Comparison of ENCODE assay signal across 31 cellular contexts in the genomic region with DNA sequence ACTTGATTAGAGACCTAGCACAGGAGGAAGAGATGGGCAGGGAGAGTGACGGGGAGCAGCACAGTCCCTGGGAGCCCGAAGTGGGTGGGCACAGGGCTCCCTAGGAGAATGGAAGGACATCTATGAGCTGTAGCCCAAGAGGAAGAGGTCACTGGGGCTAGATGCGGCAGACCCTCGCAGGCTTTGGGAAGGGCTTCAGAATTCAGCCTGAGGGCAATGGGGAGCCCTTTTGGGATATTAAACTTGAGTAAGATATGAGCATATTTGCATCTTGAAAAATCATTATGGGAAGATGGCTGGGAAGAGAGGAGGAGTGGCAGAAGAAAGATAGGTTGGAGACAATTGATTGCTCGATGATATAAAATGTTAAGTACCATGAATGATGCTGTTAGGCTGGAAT. TPM values are rescaled to one million over a fixed set of nuclear protein-coding genes. Genes with fewer than 3 reads are reported as not detected.
DNase-seq lines count a peak whose midpoint lies in the region; ATAC-seq and TF ChIP-seq lines count a peak whose summit lies in the region.
"Had no signal": no experiment of that assay in that cellular context is flagged by ENCODE, and none has a peak within 500 bp of the region (broad histone marks: within the 10 kb centered on the region; RNA-seq: fewer than 3 reads in every experiment).

No MANE protein-coding gene starts in this region.

- H3K4me1 ChIP-seq in BLaER1 treated with 17β-estradiol and CSF1 and Interleukin-3, amounts not matched to agents 10 nM and 100 nM, result peaks cover 30 to 72% (median 55%) of the 10 kb centered on the region in 10 experiments
- H3K4me1 ChIP-seq in IMR-90 (ENCODE audit: control insufficient read depth, insufficient read depth, low read length) (peaks cover 28% of the 10 kb centered on the region), mesenchymal stem cell (ENCODE audit: control insufficient read depth, insufficient read depth, low read depth, low read length) (peaks cover 29% of the 10 kb centered on the region), stomach (peaks cover 20 to 61% (median 34%) of the 10 kb centered on the region in 4 donors)

- peak overlapping the region in 7 of 11 experiments; percentile 64 to 83 (median 73); a peak in 8 of 22 replicates for H3K4me2 ChIP-seq in BLaER1 treated with 17β-estradiol and CSF1 and Interleukin-3, amounts not matched to agents 10 nM and 100 nM
- H3K4me2 ChIP-seq in IMR-90 (ENCODE audit: low read depth, low read length), result no peak overlapping the region
- H3K4me2 ChIP-seq in mesenchymal stem cell (ENCODE audit: low read length, poor library complexity, severe bottlenecking), result no peak overlapping the region
- H3K4me2 ChIP-seq: neural progenitor cell had no signal

- H3K18ac ChIP-seq in IMR-90 (ENCODE audit: low read depth, low read length) (no peak overlapping the region), mesenchymal stem cell (ENCODE audit: low read depth in 1 of 2, low read length in 2 of 2) (peak overlapping the region; percentile 74 to 82)

- DNase-seq in IMR-90 (no peak), mesenchymal stem cell (no peak), stomach (no peak), GM13977 (ENCODE audit: low spot score) (no peak)
- no peak for DNase-seq in effector memory CD8-positive, alpha-beta T cell
- DNase-seq: activated CD8-positive, alpha-beta memory T cell treated with anti-CD3 and anti-CD28 coated beads, Interleukin-2, amount 10 ng/mL, durations not matched to agents 7 days and 5 days; activated gamma-delta T cell treated with Interleukin-2 at 50 U/mL for 16 hours; activated naive CD8-positive, alpha-beta T cell treated with anti-CD3 and anti-CD28 coated beads, Interleukin-2, amount 10 ng/mL, durations not matched to agents 7 days and 5 days; activated T-cell treated with anti-CD3 and anti-CD28 coated beads, Interleukin-2, amount 50 U/mL, for 4 hours; DMS153; immature natural killer cell; Karpas-422; left colon; NCI-H1417; NCI-H2029; OCI-M1; posterior cingulate gyrus; right lobe of liver; stimulated activated CD4-positive, alpha-beta T cell treated with anti-CD3 and anti-CD28 coated beads, Interleukin-4, amount 100 ng/mL, for 24 hours had no signal

- no peaks in the 10 kb centered on the region for H3K9me3 Mint-ChIP-seq in effector memory CD8-positive, alpha-beta T cell
- H3K9me3 Mint-ChIP-seq: activated T-cell treated with anti-CD3 and anti-CD28 coated beads, Interleukin-2, amount 50 U/mL, for 4 hours; central memory CD8-positive, alpha-beta T cell; immature natural killer cell; memory B cell; neural progenitor cell; T-helper 1 cell treated with Interleukin-12 subunit alpha and Interleukin-12 subunit beta and Interleukin-4 antibody, amounts not matched to agents 30 μg/mL and 1 μg/mL, for 36 hours had no signal

- no peaks in the 10 kb centered on the region for H3K36me3 Mint-ChIP-seq in effector memory CD8-positive, alpha-beta T cell (ENCODE audit: insufficient read depth)
- H3K36me3 Mint-ChIP-seq: activated CD8-positive, alpha-beta memory T cell treated with anti-CD3 and anti-CD28 coated beads, Interleukin-2, amount 10 ng/mL, durations not matched to agents 7 days and 5 days; activated naive CD8-positive, alpha-beta T cell treated with anti-CD3 and anti-CD28 coated beads, Interleukin-2, amount 10 ng/mL, durations not matched to agents 7 days and 5 days; immature natural killer cell; memory B cell; neural progenitor cell had no signal

- H2AK9ac ChIP-seq in IMR-90 (replicated peaks; ENCODE audit: low read depth, low read length, poor library complexity), result no peak overlapping the region

- TF ChIP-seq POLR2A in IMR-90 (IDR thresholded peaks at IDR 0.05; ENCODE audit: low read depth, low read length), result no peak
- no peak for TF ChIP-seq POLR2A in stomach (IDR thresholded peaks at IDR 0.05)

- H3K27me3 Mint-ChIP-seq in effector memory CD8-positive, alpha-beta T cell, result peaks cover 7 to 20% of the 10 kb centered on the region in 2 donors
- H3K27me3 Mint-ChIP-seq: activated CD8-positive, alpha-beta memory T cell treated with anti-CD3 and anti-CD28 coated beads, Interleukin-2, amount 10 ng/mL, durations not matched to agents 7 days and 5 days; activated naive CD8-positive, alpha-beta T cell treated with anti-CD3 and anti-CD28 coated beads, Interleukin-2, amount 10 ng/mL, durations not matched to agents 7 days and 5 days had no signal

- peak overlapping the region in 4 of 11 experiments; percentile 57 to 72 (median 58); a peak in 3 of 22 replicates for H3K27ac ChIP-seq in BLaER1 treated with 17β-estradiol and CSF1 and Interleukin-3, amounts not matched to agents 10 nM and 100 nM
- peak overlapping the region; percentile 8; the same call in 1 of the 2 replicates for H3K27ac ChIP-seq in IMR-90 (ENCODE audit: insufficient read depth, low read length)
- H3K27ac ChIP-seq in mesenchymal stem cell (ENCODE audit: low read length, poor library complexity, severe bottlenecking), result no peak overlapping the region
- H3K27ac ChIP-seq in stomach, result peak overlapping the region in 4 of 5 donors; percentile 76 to 95 (median 88)
- H3K27ac ChIP-seq: neural progenitor cell, right lobe of liver, SK-N-MC, suprapubic skin had no signal

- H3K4me1 Mint-ChIP-seq in effector memory CD8-positive, alpha-beta T cell (ENCODE audit: low read depth in 2 of 2), result peaks cover 0 to 4% of the 10 kb centered on the region in 2 donors
- H3K4me1 Mint-ChIP-seq: central memory CD8-positive, alpha-beta T cell had no signal

- H4K8ac ChIP-seq in IMR-90 (ENCODE audit: low read depth in 2 of 2, low read length in 2 of 2), result no peak overlapping the region
- peak overlapping the region; percentile 66 for H4K8ac ChIP-seq in mesenchymal stem cell (ENCODE audit: low read length)

- H2BK120ac ChIP-seq in IMR-90 (ENCODE audit: low read depth, low read length), result no peak overlapping the region
- H2BK120ac ChIP-seq in mesenchymal stem cell (ENCODE audit: low read depth, low read length), result no peak overlapping the region

- H4K91ac ChIP-seq in IMR-90 (ENCODE audit: insufficient read depth, low read depth, low read length), result no peak overlapping the region
- peak overlapping the region; percentile 57 for H4K91ac ChIP-seq in mesenchymal stem cell (ENCODE audit: low read length)

- no peak overlapping the region for H2BK20ac ChIP-seq in IMR-90 (ENCODE audit: low read depth, low read length)

- peaks cover 22% of the 10 kb centered on the region for H3K9me1 ChIP-seq in IMR-90 (ENCODE audit: insufficient read depth, low read length)

- intact Hi-C loops in IMR-90 (cut with micrococcal nuclease), result no loop called here
- intact Hi-C loops in stomach (cut with DNase I; ENCODE audit: low total_unique reads), result loop anchor here (5.0 kb wide), 1 partner anchor 41 kb away; no protein-coding TSS in a partner anchor

- H2AFZ ChIP-seq in IMR-90 (replicated peaks; ENCODE audit: low read length, poor library complexity) (no peak overlapping the region), mesenchymal stem cell (ENCODE audit: low read depth, low read length) (no peak overlapping the region)

- TF ChIP-seq RAD21 in IMR-90 (IDR thresholded peaks at IDR 0.05; ENCODE audit: low read length), result no peak

- H2AK5ac ChIP-seq in IMR-90 (ENCODE audit: low read depth, low read length) (no peak overlapping the region), mesenchymal stem cell (ENCODE audit: low read length, severe bottlenecking) (no peak overlapping the region)

- H3K9ac ChIP-seq in BLaER1 treated with 17β-estradiol and CSF1 and Interleukin-3, amounts not matched to agents 10 nM and 100 nM, result no peak overlapping the region
- H3K9ac ChIP-seq in IMR-90 (ENCODE audit: low read depth, low read length) (no peak overlapping the region), mesenchymal stem cell (ENCODE audit: low read length) (no peak overlapping the region)
- H3K9ac ChIP-seq: neural progenitor cell had no signal

- H3K4me3 Mint-ChIP-seq in effector memory CD8-positive, alpha-beta T cell, result no peak overlapping the region
- H3K4me3 Mint-ChIP-seq: activated CD8-positive, alpha-beta memory T cell treated with anti-CD3 and anti-CD28 coated beads, Interleukin-2, amount 10 ng/mL, durations not matched to agents 7 days and 5 days; activated naive CD8-positive, alpha-beta T cell treated with anti-CD3 and anti-CD28 coated beads, Interleukin-2, amount 10 ng/mL, durations not matched to agents 7 days and 5 days; activated T-cell treated with anti-CD3 and anti-CD28 coated beads, Interleukin-2, amount 50 U/mL, for 4 hours; central memory CD8-positive, alpha-beta T cell; immature natural killer cell; memory B cell; neural progenitor cell; T-helper 1 cell treated with Interleukin-12 subunit alpha and Interleukin-12 subunit beta and Interleukin-4 antibody, amounts not matched to agents 30 μg/mL and 1 μg/mL, for 36 hours had no signal

- no peak for TF ChIP-seq CTCF in IMR-90 (conservative IDR thresholded peaks at IDR 0.05; ENCODE audit: low read depth, low read length)
- no peak for TF ChIP-seq CTCF in stomach (IDR thresholded peaks at IDR 0.05)
- no peak for TF ChIP-seq CTCF in GM13977 (IDR thresholded peaks at IDR 0.05; ENCODE audit: extremely low read depth, insufficient read depth, missing control alignments)

- no peak overlapping the region for H3K56ac ChIP-seq in IMR-90 (ENCODE audit: extremely low read depth, insufficient read depth, low read length)

- no peaks in the 10 kb centered on the region for H3K27me3 ChIP-seq in BLaER1 treated with 17β-estradiol and CSF1 and Interleukin-3, amounts not matched to agents 10 nM and 100 nM
- no peaks in the 10 kb centered on the region for H3K27me3 ChIP-seq in IMR-90 (ENCODE audit: control insufficient read depth, insufficient read depth, low read length)
- H3K27me3 ChIP-seq in mesenchymal stem cell (ENCODE audit: control insufficient read depth in 1 of 2, insufficient read depth in 1 of 2, low read length in 2 of 2), result no peaks in the 10 kb centered on the region
- H3K27me3 ChIP-seq in stomach, result no peaks in the 10 kb centered on the region
- H3K27me3 ChIP-seq: BE2C, neural progenitor cell, right lobe of liver, suprapubic skin, vagina had no signal

- ATAC-seq in IMR-90 (ENCODE audit: low read depth) (no peak), HG03280 (IDR thresholded peaks at IDR 0.05; ENCODE audit: unreplicated experiment) (no peak), GM18520 (IDR thresholded peaks at IDR 0.05; ENCODE audit: unreplicated experiment) (no peak)
- no peak for ATAC-seq in effector memory CD8-positive, alpha-beta T cell (replicated peaks)
- ATAC-seq: activated CD8-positive, alpha-beta memory T cell treated with anti-CD3 and anti-CD28 coated beads, Interleukin-2, amount 10 ng/mL, durations not matched to agents 7 days and 5 days; activated T-cell treated with anti-CD3 and anti-CD28 coated beads, Interleukin-2, amount 50 U/mL, for 4 hours; left colon had no signal

- in situ Hi-C loops in IMR-90 (cut with MboI; ENCODE audit: low sequenced_read_pairs) (no loop called here), GM13977 (cut with MboI; ENCODE audit: low pct_unique_long_range_greater_than_20kb, low sequenced_read_pairs, unreplicated experiment) (no loop called here)

- no peak for TF ChIP-seq EP300 in stomach (IDR thresholded peaks at IDR 0.05)

- H4K20me1 ChIP-seq in BLaER1 treated with 17β-estradiol and CSF1 and Interleukin-3, amounts not matched to agents 10 nM and 100 nM, result no peaks in the 10 kb centered on the region
- peaks cover 43% of the 10 kb centered on the region for H4K20me1 ChIP-seq in IMR-90 (ENCODE audit: insufficient read depth, low read length)

- H3K14ac ChIP-seq in IMR-90 (replicated peaks; ENCODE audit: low read depth, low read length) (no peak overlapping the region), mesenchymal stem cell (ENCODE audit: low read length in 2 of 2) (peak overlapping the region in 1 of 2 experiments; percentile 39)

- CTCF ChIA-PET in IMR-90 (lab: Yijun Ruan, JAX), result interaction anchor here (1.1 kb wide), 1 partner anchor 46 kb away, joined by 3 read pairs; no protein-coding TSS in a partner anchor

- peak overlapping the region; percentile 29 to 57 for H2BK12ac ChIP-seq in mesenchymal stem cell (ENCODE audit: low read length in 2 of 2)

- POLR2A ChIA-PET in IMR-90 (lab: Charles Lee; ENCODE audit: unreplicated experiment), result no interaction called here

- H3K36me3 ChIP-seq in BLaER1 treated with 17β-estradiol and CSF1 and Interleukin-3, amounts not matched to agents 10 nM and 100 nM, result no peaks in the 10 kb centered on the region
- peaks cover 74% of the 10 kb centered on the region for H3K36me3 ChIP-seq in IMR-90 (ENCODE audit: control insufficient read depth, insufficient read depth, low read length)
- peaks cover 38 to 54% of the 10 kb centered on the region in 2 experiments for H3K36me3 ChIP-seq in mesenchymal stem cell (ENCODE audit: control insufficient read depth in 1 of 2, insufficient read depth in 2 of 2, low read depth in 1 of 2, low read length in 2 of 2)
- H3K36me3 ChIP-seq in stomach, result peaks cover 23 to 76% (median 47%) of the 10 kb centered on the region in 4 donors
- H3K36me3 ChIP-seq: neural progenitor cell, right lobe of liver had no signal

- no peak overlapping the region for H2BK5ac ChIP-seq in IMR-90 (ENCODE audit: low read depth, low read length, poor library complexity, severe bottlenecking)
- no peak overlapping the region for H2BK5ac ChIP-seq in mesenchymal stem cell (ENCODE audit: low read depth, low read length, poor library complexity, severe bottlenecking)

- no peak overlapping the region for H3K27ac Mint-ChIP-seq in effector memory CD8-positive, alpha-beta T cell
- H3K27ac Mint-ChIP-seq: activated CD8-positive, alpha-beta memory T cell treated with anti-CD3 and anti-CD28 coated beads, Interleukin-2, amount 10 ng/mL, durations not matched to agents 7 days and 5 days; activated naive CD8-positive, alpha-beta T cell treated with anti-CD3 and anti-CD28 coated beads, Interleukin-2, amount 10 ng/mL, durations not matched to agents 7 days and 5 days; memory B cell; neural progenitor cell; T-helper 1 cell treated with Interleukin-12 subunit alpha and Interleukin-12 subunit beta and Interleukin-4 antibody, amounts not matched to agents 30 μg/mL and 1 μg/mL, for 36 hours had no signal

- peaks cover 24 to 59% of the 10 kb centered on the region in 2 experiments for H3K79me1 ChIP-seq in IMR-90 (ENCODE audit: low read depth in 1 of 2, low read length in 2 of 2)
- peaks cover 7% of the 10 kb centered on the region for H3K79me1 ChIP-seq in mesenchymal stem cell (replicated peaks; ENCODE audit: low read length, poor library complexity, severe bottlenecking)

- dilution Hi-C loops in IMR-90 (cut with HindIII; ENCODE audit: low sequenced_read_pairs, unreplicated experiment), result no loop called here

- H3K23ac ChIP-seq in IMR-90 (ENCODE audit: low read depth, low read length) (no peak overlapping the region), mesenchymal stem cell (ENCODE audit: low read length in 2 of 2) (peak overlapping the region in 1 of 2 experiments; percentile 85)

- H3K4ac ChIP-seq in IMR-90 (ENCODE audit: low read depth, low read length) (no peak overlapping the region), mesenchymal stem cell (ENCODE audit: low read depth in 1 of 2, low read length in 2 of 2) (peak overlapping the region; percentile 29 to 76)

- peaks cover 0 to 8% (median 2%) of the 10 kb centered on the region in 11 experiments; a peak in 13 of 22 replicates for H3K9me3 ChIP-seq in BLaER1 treated with 17β-estradiol and CSF1 and Interleukin-3, amounts not matched to agents 10 nM and 100 nM (replicated peaks in 1 of 11)
- H3K9me3 ChIP-seq in IMR-90 (ENCODE audit: control insufficient read depth, insufficient read depth, low read length) (no peaks in the 10 kb centered on the region), mesenchymal stem cell (ENCODE audit: control insufficient read depth, low read length) (no peaks in the 10 kb centered on the region), stomach (no peaks in the 10 kb centered on the region)
- H3K9me3 ChIP-seq: BE2C, right lobe of liver, suprapubic skin, vagina had no signal

- H4K5ac ChIP-seq in IMR-90 (ENCODE audit: low read depth, low read length), result no peak overlapping the region

- BruUV-seq in IMR-90 (replicated peaks; lab: Mats Ljungman, UMichigan), result no TSS peak

- no peak overlapping the region for H3K4me3 ChIP-seq in BLaER1 treated with 17β-estradiol and CSF1 and Interleukin-3, amounts not matched to agents 10 nM and 100 nM
- no peak overlapping the region for H3K4me3 ChIP-seq in IMR-90 (ENCODE audit: insufficient read depth, low read depth, low read length)
- no peak overlapping the region for H3K4me3 ChIP-seq in mesenchymal stem cell (ENCODE audit: insufficient read depth in 1 of 2, low read depth in 1 of 2, low read length in 2 of 2)
- H3K4me3 ChIP-seq in stomach, result no peak overlapping the region
- H3K4me3 ChIP-seq: neural progenitor cell, right lobe of liver, SK-N-MC, suprapubic skin, vagina had no signal

- WGBS in IMR-90 (ENCODE audit: extremely low coverage in 2 of 2, insufficient read length in 1 of 2), 2 experiments, result 86% methylated on average over 4 of the region's 5 CpGs; no CpG with 5 or more reads in 1 of the 2 experiments
- 95% methylated on average over 5 of the region's 5 CpGs for WGBS in mesenchymal stem cell
- WGBS in stomach, 5 donors, result 78 to 88% (median 85%) methylated on average over 5 of the region's 5 CpGs

- no peak overlapping the region for H2BK15ac ChIP-seq in IMR-90 (ENCODE audit: low read depth, low read length)
- H2BK15ac ChIP-seq in mesenchymal stem cell (ENCODE audit: low read depth, poor library complexity, severe bottlenecking), result no peak overlapping the region

RNA-seq across cellular contexts. Expression of a gene that starts 48.9 kb away (rescaled TPM):
- total RNA-seq in IMR-90 (2012; rRNA removed) (0.28 TPM in 1 of 2 replicates, not detected in the other), stomach (10 to 100 TPM in 1 of 5 donors, 1 to 10 TPM in 1, not detected in 3; 1.7 to 31.0 TPM)
- polyA plus RNA-seq in IMR-90 (2012; rRNA removed) (0.31 and 0.86 TPM in 2 replicates), stomach (1 to 10 TPM in 2 of 3 donors, under 1 TPM in 1; 0.56 to 5.6 (median 1.8) TPM)
- 0.84 TPM in 1 of 2 replicates, not detected in the other for polyA plus RNA-seq in IMR-90 (2012; cell fraction: cytosol; rRNA removed)
- polyA plus RNA-seq in IMR-90 (2012; cell fraction: nucleus; rRNA removed; ENCODE audit: low replicate concordance), result 0.30 and 0.39 TPM in 2 replicates
- 6.6 TPM for polyA plus RNA-seq in mesenchymal stem cell (2013, experiment 1 of 2)
- polyA plus RNA-seq in mesenchymal stem cell (2013, experiment 2 of 2), result 6.3 TPM
- total RNA-seq: activated CD8-positive, alpha-beta memory T cell treated with anti-CD3 and anti-CD28 coated beads, Interleukin-2, amount 10 ng/mL, durations not matched to agents 7 days and 5 days; activated naive CD8-positive, alpha-beta T cell treated with anti-CD3 and anti-CD28 coated beads, Interleukin-2, amount 10 ng/mL, durations not matched to agents 7 days and 5 days; activated T-cell treated with anti-CD3 and anti-CD28 coated beads, Interleukin-2, amount 50 U/mL, for 4 hours; dermis microvascular lymphatic vessel endothelial cell; right lobe of liver; suprapubic skin had no signal
- polyA plus RNA-seq: immature natural killer cell had no signal

Comparison
In these comparisons a context has a peak if more than half of its experiments do, and no peak if none do; other contexts are left out.
1. H3K4me2 ChIP-seq: peak in BLaER1 treated with 17β-estradiol and CSF1 and Interleukin-3, amounts not matched to agents 10 nM and 100 nM (7 of 11); none in IMR-90 (single experiment) and mesenchymal stem cell (single experiment).